Comparison of ENCODE assay signal across 1 cellular context in the genomic region with DNA sequence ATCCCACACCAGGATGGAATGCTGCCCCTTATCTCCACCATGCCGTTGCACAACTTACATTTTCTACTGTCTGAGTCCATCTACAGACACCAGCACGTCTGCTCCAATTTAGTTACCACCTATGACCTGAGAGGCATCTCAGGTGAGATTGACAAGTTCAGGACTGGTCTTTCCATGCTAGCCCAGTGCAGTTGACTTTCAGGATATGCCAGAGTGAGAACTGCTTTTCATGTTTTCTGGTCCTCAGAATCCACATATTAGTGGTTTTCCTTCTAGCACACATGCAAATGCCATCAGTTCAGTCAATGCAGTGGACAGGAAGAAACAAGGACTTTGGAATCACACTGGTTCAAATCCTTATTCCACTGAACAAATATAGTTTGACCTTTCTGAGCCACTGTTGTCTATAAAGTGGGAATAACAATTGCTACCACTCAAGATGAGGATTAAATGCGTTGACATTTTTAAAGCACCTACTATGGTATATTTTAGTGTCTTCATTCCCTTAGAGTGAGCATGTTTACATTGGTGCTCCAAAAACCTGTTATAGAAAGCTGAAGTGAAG.
A peak's percentile ranks its signal among the peaks of the same experiment; 100 is the strongest.
TF ChIP-seq lines count a peak whose summit lies in the region.

No MANE protein-coding gene starts in this region.

TF ChIP-seq in HepG2, 621 proteins besides CTCF, POLR2A, EP300 and RAD21 (continued from another document and continues in another):
- TF ChIP-seq, protein P1, sequence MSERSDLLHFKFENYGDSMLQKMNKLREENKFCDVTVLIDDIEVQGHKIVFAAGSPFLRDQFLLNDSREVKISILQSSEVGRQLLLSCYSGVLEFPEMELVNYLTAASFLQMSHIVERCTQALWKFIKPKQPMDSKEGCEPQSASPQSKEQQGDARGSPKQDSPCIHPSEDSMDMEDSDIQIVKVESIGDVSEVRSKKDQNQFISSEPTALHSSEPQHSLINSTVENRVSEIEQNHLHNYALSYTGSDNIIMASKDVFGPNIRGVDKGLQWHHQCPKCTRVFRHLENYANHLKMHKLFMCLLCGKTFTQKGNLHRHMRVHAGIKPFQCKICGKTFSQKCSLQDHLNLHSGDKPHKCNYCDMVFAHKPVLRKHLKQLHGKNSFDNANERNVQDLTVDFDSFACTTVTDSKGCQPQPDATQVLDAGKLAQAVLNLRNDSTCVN (CRISPR knock-in tag; IDR thresholded peaks at IDR 0.05; ENCODE audit: borderline replicate concordance): no peak
- TF ChIP-seq ZSCAN25 (CRISPR knock-in tag; IDR thresholded peaks at IDR 0.05) (no peak), RARA (CRISPR knock-in tag; IDR thresholded peaks at IDR 0.05) (peak; percentile 67), SMC3 (IDR thresholded peaks at IDR 0.05; ENCODE audit: low read length) (no peak), ZNF782 (CRISPR knock-in tag; IDR thresholded peaks at IDR 0.05; ENCODE audit: borderline replicate concordance) (no peak), RCOR2 (CRISPR knock-in tag; IDR thresholded peaks at IDR 0.05) (0 out of 2 replicates have a peak, but pooled peaks have one; percentile 71), ZNF430 (CRISPR knock-in tag; IDR thresholded peaks at IDR 0.05) (no peak), ZNF564 (CRISPR knock-in tag; IDR thresholded peaks at IDR 0.05) (no peak), SOX13 (IDR thresholded peaks at IDR 0.05) (no peak), SOX13 (CRISPR knock-in tag; conservative IDR thresholded peaks at IDR 0.05 in 1 of 2, IDR thresholded peaks at IDR 0.05 in 1 of 2) (peak in 1 of 2 experiments; percentile 78; a peak in 2 of 4 replicates), KLF13 (CRISPR knock-in tag; IDR thresholded peaks at IDR 0.05) (no peak), DMAP1 (CRISPR knock-in tag; IDR thresholded peaks at IDR 0.05) (no peak), PLRG1 (conservative IDR thresholded peaks at IDR 0.05) (no peak), FOXK1 (CRISPR knock-in tag; IDR thresholded peaks at IDR 0.05; ENCODE audit: borderline replicate concordance, low read depth) (peak; percentile 39; the same call in 1 of the 2 replicates)
- TF ChIP-seq, protein P2, sequence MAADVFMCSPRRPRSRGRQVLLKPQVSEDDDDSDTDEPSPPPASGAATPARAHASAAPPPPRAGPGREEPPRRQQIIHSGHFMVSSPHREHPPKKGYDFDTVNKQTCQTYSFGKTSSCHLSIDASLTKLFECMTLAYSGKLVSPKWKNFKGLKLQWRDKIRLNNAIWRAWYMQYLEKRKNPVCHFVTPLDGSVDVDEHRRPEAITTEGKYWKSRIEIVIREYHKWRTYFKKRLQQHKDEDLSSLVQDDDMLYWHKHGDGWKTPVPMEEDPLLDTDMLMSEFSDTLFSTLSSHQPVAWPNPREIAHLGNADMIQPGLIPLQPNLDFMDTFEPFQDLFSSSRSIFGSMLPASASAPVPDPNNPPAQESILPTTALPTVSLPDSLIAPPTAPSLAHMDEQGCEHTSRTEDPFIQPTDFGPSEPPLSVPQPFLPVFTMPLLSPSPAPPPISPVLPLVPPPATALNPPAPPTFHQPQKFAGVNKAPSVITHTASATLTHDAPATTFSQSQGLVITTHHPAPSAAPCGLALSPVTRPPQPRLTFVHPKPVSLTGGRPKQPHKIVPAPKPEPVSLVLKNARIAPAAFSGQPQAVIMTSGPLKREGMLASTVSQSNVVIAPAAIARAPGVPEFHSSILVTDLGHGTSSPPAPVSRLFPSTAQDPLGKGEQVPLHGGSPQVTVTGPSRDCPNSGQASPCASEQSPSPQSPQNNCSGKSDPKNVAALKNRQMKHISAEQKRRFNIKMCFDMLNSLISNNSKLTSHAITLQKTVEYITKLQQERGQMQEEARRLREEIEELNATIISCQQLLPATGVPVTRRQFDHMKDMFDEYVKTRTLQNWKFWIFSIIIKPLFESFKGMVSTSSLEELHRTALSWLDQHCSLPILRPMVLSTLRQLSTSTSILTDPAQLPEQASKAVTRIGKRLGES (CRISPR knock-in tag; IDR thresholded peaks at IDR 0.05; ENCODE audit: borderline replicate concordance): no peak
- TF ChIP-seq, protein P3, sequence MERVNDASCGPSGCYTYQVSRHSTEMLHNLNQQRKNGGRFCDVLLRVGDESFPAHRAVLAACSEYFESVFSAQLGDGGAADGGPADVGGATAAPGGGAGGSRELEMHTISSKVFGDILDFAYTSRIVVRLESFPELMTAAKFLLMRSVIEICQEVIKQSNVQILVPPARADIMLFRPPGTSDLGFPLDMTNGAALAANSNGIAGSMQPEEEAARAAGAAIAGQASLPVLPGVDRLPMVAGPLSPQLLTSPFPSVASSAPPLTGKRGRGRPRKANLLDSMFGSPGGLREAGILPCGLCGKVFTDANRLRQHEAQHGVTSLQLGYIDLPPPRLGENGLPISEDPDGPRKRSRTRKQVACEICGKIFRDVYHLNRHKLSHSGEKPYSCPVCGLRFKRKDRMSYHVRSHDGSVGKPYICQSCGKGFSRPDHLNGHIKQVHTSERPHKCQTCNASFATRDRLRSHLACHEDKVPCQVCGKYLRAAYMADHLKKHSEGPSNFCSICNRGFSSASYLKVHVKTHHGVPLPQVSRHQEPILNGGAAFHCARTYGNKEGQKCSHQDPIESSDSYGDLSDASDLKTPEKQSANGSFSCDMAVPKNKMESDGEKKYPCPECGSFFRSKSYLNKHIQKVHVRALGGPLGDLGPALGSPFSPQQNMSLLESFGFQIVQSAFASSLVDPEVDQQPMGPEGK (CRISPR knock-in tag; IDR thresholded peaks at IDR 0.05): no peak
- TF ChIP-seq, protein P4, sequence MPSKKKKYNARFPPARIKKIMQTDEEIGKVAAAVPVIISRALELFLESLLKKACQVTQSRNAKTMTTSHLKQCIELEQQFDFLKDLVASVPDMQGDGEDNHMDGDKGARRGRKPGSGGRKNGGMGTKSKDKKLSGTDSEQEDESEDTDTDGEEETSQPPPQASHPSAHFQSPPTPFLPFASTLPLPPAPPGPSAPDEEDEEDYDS (CRISPR knock-in tag; IDR thresholded peaks at IDR 0.05): no peak
- TF ChIP-seq, protein P5, sequence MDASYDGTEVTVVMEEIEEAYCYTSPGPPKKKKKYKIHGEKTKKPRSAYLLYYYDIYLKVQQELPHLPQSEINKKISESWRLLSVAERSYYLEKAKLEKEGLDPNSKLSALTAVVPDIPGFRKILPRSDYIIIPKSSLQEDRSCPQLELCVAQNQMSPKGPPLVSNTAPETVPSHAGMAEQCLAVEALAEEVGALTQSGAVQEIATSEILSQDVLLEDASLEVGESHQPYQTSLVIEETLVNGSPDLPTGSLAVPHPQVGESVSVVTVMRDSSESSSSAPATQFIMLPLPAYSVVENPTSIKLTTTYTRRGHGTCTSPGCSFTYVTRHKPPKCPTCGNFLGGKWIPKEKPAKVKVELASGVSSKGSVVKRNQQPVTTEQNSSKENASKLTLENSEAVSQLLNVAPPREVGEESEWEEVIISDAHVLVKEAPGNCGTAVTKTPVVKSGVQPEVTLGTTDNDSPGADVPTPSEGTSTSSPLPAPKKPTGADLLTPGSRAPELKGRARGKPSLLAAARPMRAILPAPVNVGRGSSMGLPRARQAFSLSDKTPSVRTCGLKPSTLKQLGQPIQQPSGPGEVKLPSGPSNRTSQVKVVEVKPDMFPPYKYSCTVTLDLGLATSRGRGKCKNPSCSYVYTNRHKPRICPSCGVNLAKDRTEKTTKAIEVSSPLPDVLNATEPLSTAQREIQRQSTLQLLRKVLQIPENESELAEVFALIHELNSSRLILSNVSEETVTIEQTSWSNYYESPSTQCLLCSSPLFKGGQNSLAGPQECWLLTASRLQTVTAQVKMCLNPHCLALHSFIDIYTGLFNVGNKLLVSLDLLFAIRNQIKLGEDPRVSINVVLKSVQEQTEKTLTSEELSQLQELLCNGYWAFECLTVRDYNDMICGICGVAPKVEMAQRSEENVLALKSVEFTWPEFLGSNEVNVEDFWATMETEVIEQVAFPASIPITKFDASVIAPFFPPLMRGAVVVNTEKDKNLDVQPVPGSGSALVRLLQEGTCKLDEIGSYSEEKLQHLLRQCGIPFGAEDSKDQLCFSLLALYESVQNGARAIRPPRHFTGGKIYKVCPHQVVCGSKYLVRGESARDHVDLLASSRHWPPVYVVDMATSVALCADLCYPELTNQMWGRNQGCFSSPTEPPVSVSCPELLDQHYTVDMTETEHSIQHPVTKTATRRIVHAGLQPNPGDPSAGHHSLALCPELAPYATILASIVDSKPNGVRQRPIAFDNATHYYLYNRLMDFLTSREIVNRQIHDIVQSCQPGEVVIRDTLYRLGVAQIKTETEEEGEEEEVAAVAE (CRISPR knock-in tag; IDR thresholded peaks at IDR 0.05; ENCODE audit: borderline replicate concordance): no peak
- TF ChIP-seq, protein P6, sequence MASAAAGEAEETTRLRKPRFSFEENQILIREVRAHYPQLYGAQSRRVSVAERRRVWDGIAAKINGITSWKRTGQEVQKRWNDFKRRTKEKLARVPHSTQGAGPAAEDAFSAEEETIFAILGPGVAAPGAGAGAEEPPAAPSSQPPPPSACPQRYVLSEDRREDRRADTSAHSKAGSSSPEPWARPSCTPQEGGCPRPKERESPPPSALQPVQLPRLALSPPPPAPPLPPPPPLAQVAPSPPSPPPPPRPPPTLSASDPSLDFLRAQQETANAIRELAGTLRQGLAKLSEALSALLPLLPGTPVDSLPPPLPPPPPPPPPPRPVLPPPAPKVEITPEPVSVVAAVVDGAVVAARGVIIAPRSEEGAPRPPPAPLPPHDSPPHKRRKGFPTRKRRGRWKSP (CRISPR knock-in tag; IDR thresholded peaks at IDR 0.05): no peak
- TF ChIP-seq, protein P7, sequence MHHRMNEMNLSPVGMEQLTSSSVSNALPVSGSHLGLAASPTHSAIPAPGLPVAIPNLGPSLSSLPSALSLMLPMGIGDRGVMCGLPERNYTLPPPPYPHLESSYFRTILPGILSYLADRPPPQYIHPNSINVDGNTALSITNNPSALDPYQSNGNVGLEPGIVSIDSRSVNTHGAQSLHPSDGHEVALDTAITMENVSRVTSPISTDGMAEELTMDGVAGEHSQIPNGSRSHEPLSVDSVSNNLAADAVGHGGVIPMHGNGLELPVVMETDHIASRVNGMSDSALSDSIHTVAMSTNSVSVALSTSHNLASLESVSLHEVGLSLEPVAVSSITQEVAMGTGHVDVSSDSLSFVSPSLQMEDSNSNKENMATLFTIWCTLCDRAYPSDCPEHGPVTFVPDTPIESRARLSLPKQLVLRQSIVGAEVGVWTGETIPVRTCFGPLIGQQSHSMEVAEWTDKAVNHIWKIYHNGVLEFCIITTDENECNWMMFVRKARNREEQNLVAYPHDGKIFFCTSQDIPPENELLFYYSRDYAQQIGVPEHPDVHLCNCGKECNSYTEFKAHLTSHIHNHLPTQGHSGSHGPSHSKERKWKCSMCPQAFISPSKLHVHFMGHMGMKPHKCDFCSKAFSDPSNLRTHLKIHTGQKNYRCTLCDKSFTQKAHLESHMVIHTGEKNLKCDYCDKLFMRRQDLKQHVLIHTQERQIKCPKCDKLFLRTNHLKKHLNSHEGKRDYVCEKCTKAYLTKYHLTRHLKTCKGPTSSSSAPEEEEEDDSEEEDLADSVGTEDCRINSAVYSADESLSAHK (CRISPR knock-in tag; IDR thresholded peaks at IDR 0.05; ENCODE audit: borderline replicate concordance): no peak
- TF ChIP-seq, protein P8, sequence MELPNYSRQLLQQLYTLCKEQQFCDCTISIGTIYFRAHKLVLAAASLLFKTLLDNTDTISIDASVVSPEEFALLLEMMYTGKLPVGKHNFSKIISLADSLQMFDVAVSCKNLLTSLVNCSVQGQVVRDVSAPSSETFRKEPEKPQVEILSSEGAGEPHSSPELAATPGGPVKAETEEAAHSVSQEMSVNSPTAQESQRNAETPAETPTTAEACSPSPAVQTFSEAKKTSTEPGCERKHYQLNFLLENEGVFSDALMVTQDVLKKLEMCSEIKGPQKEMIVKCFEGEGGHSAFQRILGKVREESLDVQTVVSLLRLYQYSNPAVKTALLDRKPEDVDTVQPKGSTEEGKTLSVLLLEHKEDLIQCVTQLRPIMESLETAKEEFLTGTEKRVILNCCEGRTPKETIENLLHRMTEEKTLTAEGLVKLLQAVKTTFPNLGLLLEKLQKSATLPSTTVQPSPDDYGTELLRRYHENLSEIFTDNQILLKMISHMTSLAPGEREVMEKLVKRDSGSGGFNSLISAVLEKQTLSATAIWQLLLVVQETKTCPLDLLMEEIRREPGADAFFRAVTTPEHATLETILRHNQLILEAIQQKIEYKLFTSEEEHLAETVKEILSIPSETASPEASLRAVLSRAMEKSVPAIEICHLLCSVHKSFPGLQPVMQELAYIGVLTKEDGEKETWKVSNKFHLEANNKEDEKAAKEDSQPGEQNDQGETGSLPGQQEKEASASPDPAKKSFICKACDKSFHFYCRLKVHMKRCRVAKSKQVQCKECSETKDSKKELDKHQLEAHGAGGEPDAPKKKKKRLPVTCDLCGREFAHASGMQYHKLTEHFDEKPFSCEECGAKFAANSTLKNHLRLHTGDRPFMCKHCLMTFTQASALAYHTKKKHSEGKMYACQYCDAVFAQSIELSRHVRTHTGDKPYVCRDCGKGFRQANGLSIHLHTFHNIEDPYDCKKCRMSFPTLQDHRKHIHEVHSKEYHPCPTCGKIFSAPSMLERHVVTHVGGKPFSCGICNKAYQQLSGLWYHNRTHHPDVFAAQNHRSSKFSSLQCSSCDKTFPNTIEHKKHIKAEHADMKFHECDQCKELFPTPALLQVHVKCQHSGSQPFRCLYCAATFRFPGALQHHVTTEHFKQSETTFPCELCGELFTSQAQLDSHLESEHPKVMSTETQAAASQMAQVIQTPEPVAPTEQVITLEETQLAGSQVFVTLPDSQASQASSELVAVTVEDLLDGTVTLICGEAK (IDR thresholded peaks at IDR 0.05): no peak
- TF ChIP-seq, protein P8 (CRISPR knock-in tag; IDR thresholded peaks at IDR 0.05): no peak; the same call in 1 of the 2 replicates
- TF ChIP-seq, protein P9, sequence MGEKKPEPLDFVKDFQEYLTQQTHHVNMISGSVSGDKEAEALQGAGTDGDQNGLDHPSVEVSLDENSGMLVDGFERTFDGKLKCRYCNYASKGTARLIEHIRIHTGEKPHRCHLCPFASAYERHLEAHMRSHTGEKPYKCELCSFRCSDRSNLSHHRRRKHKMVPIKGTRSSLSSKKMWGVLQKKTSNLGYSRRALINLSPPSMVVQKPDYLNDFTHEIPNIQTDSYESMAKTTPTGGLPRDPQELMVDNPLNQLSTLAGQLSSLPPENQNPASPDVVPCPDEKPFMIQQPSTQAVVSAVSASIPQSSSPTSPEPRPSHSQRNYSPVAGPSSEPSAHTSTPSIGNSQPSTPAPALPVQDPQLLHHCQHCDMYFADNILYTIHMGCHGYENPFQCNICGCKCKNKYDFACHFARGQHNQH (CRISPR knock-in tag; IDR thresholded peaks at IDR 0.05): no peak; the same call in 1 of the 2 replicates
